ENCODE assay signal across 18 cellular contexts in genomic region chr11:44725016-44725651, GRCh38. TPM values are rescaled to one million over a fixed set of nuclear protein-coding genes. Genes with fewer than 3 reads are reported as not detected.
A peak's percentile ranks its signal among the peaks of the same experiment; 100 is the strongest.
DNase-seq lines count a peak whose midpoint lies in the region; ATAC-seq and TF ChIP-seq lines count a peak whose summit lies in the region.
"Had no signal": no experiment of that assay in that cellular context is flagged by ENCODE, and none has a peak within 500 bp of the region (broad histone marks: within the 10 kb centered on the region; RNA-seq: fewer than 3 reads in every experiment).

No MANE protein-coding gene starts in this region.

- H3K9me3 Mint-ChIP-seq in activated T-cell treated with anti-CD3 and anti-CD28 coated beads, Interleukin-2, amount 50 U/mL, for 4 hours = no peaks in the 10 kb centered on the region
- H3K9me3 Mint-ChIP-seq: HFFc6; stimulated activated naive CD8-positive, alpha-beta T cell treated with anti-CD3 and anti-CD28 coated beads, Interleukin-15, Interleukin-2, amounts not matched to agents 100 ng/mL and 50 ng/mL, for 24 hours had no signal

- ATAC-seq in activated T-cell treated with anti-CD3 and anti-CD28 coated beads, Interleukin-2, amount 50 U/mL, for 4 hours = no peak
- ATAC-seq in HG02588 (IDR thresholded peaks at IDR 0.05; ENCODE audit: unreplicated experiment) = no peak
- ATAC-seq in GM21619 (IDR thresholded peaks at IDR 0.05; ENCODE audit: unreplicated experiment) = no peak
- ATAC-seq: activated CD4-positive, alpha-beta T cell treated with anti-CD3 and anti-CD28 coated beads for 36 hours; left lobe of liver had no signal

- H3K4me2 ChIP-seq in osteoblast (ENCODE audit: insufficient read depth, low read length) = no peak overlapping the region

- peaks cover 33% of the 10 kb centered on the region for H3K4me1 Mint-ChIP-seq in activated T-cell treated with anti-CD3 and anti-CD28 coated beads, Interleukin-2, amount 50 U/mL, for 4 hours (ENCODE audit: low read depth)

- TF ChIP-seq EP300 in esophagus muscularis mucosa (IDR thresholded peaks at IDR 0.05) = no peak

- H3K27ac ChIP-seq in HUES6 (ENCODE audit: low read depth, low read length) (no peak overlapping the region), esophagus muscularis mucosa (replicated peaks in 1 of 4) (peak overlapping the region in 3 of 4 donors; percentile 45 to 93 (median 88)), osteoblast (ENCODE audit: low read depth, low read length) (no peak overlapping the region)
- H3K27ac ChIP-seq: neutrophil had no signal

- H2AFZ ChIP-seq in osteoblast (ENCODE audit: low read length) = no peak overlapping the region

- peak overlapping the region; percentile 22 for H3K9ac ChIP-seq in HUES6 (ENCODE audit: low read length)

- no peak for TF ChIP-seq CTCF in esophagus muscularis mucosa (IDR thresholded peaks at IDR 0.05)
- TF ChIP-seq CTCF in osteoblast (IDR thresholded peaks at IDR 0.05; ENCODE audit: extremely low read depth, low read depth, low read length) = no peak

- H3K9me3 ChIP-seq in HUES6 (ENCODE audit: control insufficient read depth, insufficient read depth, low read depth, low read length) (no peaks in the 10 kb centered on the region), esophagus muscularis mucosa (no peaks in the 10 kb centered on the region), osteoblast (ENCODE audit: low read depth, low read length) (no peaks in the 10 kb centered on the region)
- H3K9me3 ChIP-seq: neutrophil, Peyer's patch had no signal

- H3K4me3 Mint-ChIP-seq in activated T-cell treated with anti-CD3 and anti-CD28 coated beads, Interleukin-2, amount 50 U/mL, for 4 hours = peak overlapping the region; percentile 81
- H3K4me3 Mint-ChIP-seq: HFFc6 had no signal

- H3K4me3 ChIP-seq in HUES6 (ENCODE audit: low read depth, low read length) (peak overlapping the region; percentile 90; the same call in 1 of the 2 replicates), esophagus muscularis mucosa (no peak overlapping the region), osteoblast (ENCODE audit: insufficient read depth, low read length) (no peak overlapping the region)
- H3K4me3 ChIP-seq: Peyer's patch had no signal

- no peak for DNase-seq in activated T-cell treated with anti-CD3 and anti-CD28 coated beads, Interleukin-2, amount 50 U/mL, for 4 hours
- DNase-seq in activated T-cell treated with anti-CD3 and anti-CD28 coated beads for 4 hours (no peak), esophagus muscularis mucosa (ENCODE audit: extremely low spot score) (no peak), osteoblast (ENCODE audit: insufficient read length, low spot score, missing footprints) (peak; percentile 73), anterior cingulate cortex (lab: John Stamatoyannopoulos, UW) (no peak)
- DNase-seq: activated CD4-positive, alpha-beta T cell treated with anti-CD3 and anti-CD28 coated beads for 36 hours; amniotic stem cell; DMS153; HFFc6; hippocampal formation; NCI-H1694 treated with DMSO at 0.1 percent for 48 hours; Peyer's patch had no signal

- H3K27me3 ChIP-seq in HUES6 (ENCODE audit: control insufficient read depth, insufficient read depth, low read length) (peaks cover 19% of the 10 kb centered on the region), esophagus muscularis mucosa (no peaks in the 10 kb centered on the region), osteoblast (ENCODE audit: insufficient read depth, low read length) (peaks cover 55% of the 10 kb centered on the region)

- H3K36me3 Mint-ChIP-seq in activated T-cell treated with anti-CD3 and anti-CD28 coated beads, Interleukin-2, amount 50 U/mL, for 4 hours (ENCODE audit: insufficient read depth) = no peaks in the 10 kb centered on the region

- no peaks in the 10 kb centered on the region for H4K20me1 ChIP-seq in osteoblast (ENCODE audit: insufficient read depth, low read length)

- H3K4me1 ChIP-seq in HUES6 (ENCODE audit: control insufficient read depth, insufficient read depth, low read length) (peaks cover 55% of the 10 kb centered on the region), esophagus muscularis mucosa (peaks cover 37 to 57% (median 49%) of the 10 kb centered on the region in 4 donors), osteoblast (ENCODE audit: insufficient read depth, low read length) (peaks cover 7% of the 10 kb centered on the region)

- H3K27me3 Mint-ChIP-seq in activated T-cell treated with anti-CD3 and anti-CD28 coated beads, Interleukin-2, amount 50 U/mL, for 4 hours (ENCODE audit: low read depth) = peaks cover 11% of the 10 kb centered on the region

- no peaks in the 10 kb centered on the region for H3K79me2 ChIP-seq in osteoblast (ENCODE audit: insufficient read depth, low read length)

- intact Hi-C loops in esophagus muscularis mucosa (cut with DNase I) = loop anchor here (5.0 kb wide), 2 partner anchors 52 to 187 kb away; no protein-coding TSS in a partner anchor

- TF ChIP-seq POLR2A in esophagus muscularis mucosa (IDR thresholded peaks at IDR 0.05; ENCODE audit: low read depth) = no peak

- WGBS in esophagus muscularis mucosa = 60% methylated on average over 10 of the region's 11 CpGs

- no peaks in the 10 kb centered on the region for H3K36me3 ChIP-seq in HUES6 (ENCODE audit: control insufficient read depth, insufficient read depth, low read length)
- no peaks in the 10 kb centered on the region for H3K36me3 ChIP-seq in esophagus muscularis mucosa
- H3K36me3 ChIP-seq in osteoblast (ENCODE audit: insufficient read depth, low read length) = no peaks in the 10 kb centered on the region
- H3K36me3 ChIP-seq: neutrophil, Peyer's patch had no signal

RNA-seq across cellular contexts. Expression of gene TSPAN18, which starts 1.6 kb away (rescaled TPM):
- 1 to 10 TPM in 2 of 3 donors, under 1 TPM in 1; 0.84 to 2.0 (median 1.5) TPM for total RNA-seq in activated T-cell treated with anti-CD3 and anti-CD28 coated beads, Interleukin-2, amount 50 U/mL, for 4 hours
- total RNA-seq in esophagus muscularis mucosa = 10 to 100 TPM; 27.7 to 70.1 (median 50.2) TPM
- total RNA-seq in osteoblast = 3.2 and 5.8 TPM in 2 replicates

Comparison
In these comparisons a context has a peak if more than half of its experiments do, and no peak if none do; other contexts are left out.
1. H3K27ac ChIP-seq: peak in esophagus muscularis mucosa (3 of 4); none in HUES6 (single experiment) and osteoblast (single experiment).